In genomic region chr14:75306917-75307699, GRCh38 we compare ENCODE assay signal across 8 cellular contexts.
DNase-seq lines count a peak whose midpoint lies in the region; ATAC-seq, FAIRE-seq and TF ChIP-seq lines count a peak whose summit lies in the region.

No MANE protein-coding gene starts in this region.

- peak; percentile 64 for TF ChIP-seq CTCF in epithelial cell of esophagus (IDR thresholded peaks at IDR 0.05; ENCODE audit: insufficient read depth, low read depth, low read length, missing control alignments)

- DNase-seq in activated CD4-positive, CD25-positive, alpha-beta regulatory T cell (lab: John Stamatoyannopoulos, UW): no peak
- DNase-seq in NOMO-1 treated with DMSO at 0.1 percent for 48 hours (lab: John Stamatoyannopoulos, UW; ENCODE audit: unreplicated experiment) (peak; percentile 61), epithelial cell of esophagus (ENCODE audit: low read depth) (peak; percentile 52), urothelium cell line (ENCODE audit: low spot score) (peak; percentile 57), H54 (ENCODE audit: insufficient read length, low spot score) (no peak)

- FAIRE-seq in urothelium cell line (lab: Jason Lieb, UNC) (no peak), H54 (lab: Jason Lieb, UNC) (no peak)

- ATAC-seq in activated CD4-positive, CD25-positive, alpha-beta regulatory T cell treated with anti-CD3 and anti-CD28 coated beads, Interleukin-2, amount 50 U/mL, for 24 hours: peak; percentile 35 to 69
- ATAC-seq in HG03432 (IDR thresholded peaks at IDR 0.05; ENCODE audit: unreplicated experiment) (peak; percentile 52), GM21528 (IDR thresholded peaks at IDR 0.05; ENCODE audit: low FRiP score, unreplicated experiment) (no peak)

- no peak overlapping the region for H3K4me3 ChIP-seq in epithelial cell of esophagus (ENCODE audit: low read length)

- no peak for TF ChIP-seq POLR2A in H54 (IDR thresholded peaks at IDR 0.05; ENCODE audit: low read depth, low read length)

Comparison
In these comparisons a context has a peak if more than half of its experiments do, and no peak if none do; other contexts are left out.
1. DNase-seq: peak in NOMO-1 treated with DMSO at 0.1 percent for 48 hours (single experiment), epithelial cell of esophagus (single experiment) and urothelium cell line (single experiment); none in activated CD4-positive, CD25-positive, alpha-beta regulatory T cell (0 of 4) and H54 (single experiment).